ENCODE assay signal across 8 cellular contexts in genomic region chr1:53878492-53879105, GRCh38. TPM values are rescaled to one million over a fixed set of nuclear protein-coding genes. Genes with fewer than 3 reads are reported as not detected.
A peak's percentile ranks its signal among the peaks of the same experiment; 100 is the strongest.
DNase-seq lines count a peak whose midpoint lies in the region; ATAC-seq and TF ChIP-seq lines count a peak whose summit lies in the region.

No MANE protein-coding gene starts in this region.

- H3K27ac ChIP-seq in breast epithelium, result no peak overlapping the region

- H3K27ac Mint-ChIP-seq in natural killer cell, result no peak overlapping the region
- H3K27ac Mint-ChIP-seq in natural killer cell treated with Interleukin-12 subunit alpha and Interleukin-12 subunit beta and Interleukin-15 and Interleukin-18, amount 100 ng/mL, for 72 hours, result no peak overlapping the region
- H3K27ac Mint-ChIP-seq in stimulated activated effector memory CD8-positive, alpha-beta T cell treated with anti-CD3 and anti-CD28 coated beads, Interleukin-12 subunit alpha, Interleukin-12 subunit beta, amount 100 ng/mL, for 72 hours, result no peak overlapping the region

- no peaks in the 10 kb centered on the region for H3K4me1 ChIP-seq in breast epithelium

- TF ChIP-seq CTCF in natural killer cell (IDR thresholded peaks at IDR 0.05), result peak; percentile 64
- TF ChIP-seq CTCF in breast epithelium (IDR thresholded peaks at IDR 0.05), result peak in 2 of 3 donors; percentile 45 to 62

- H3K4me1 Mint-ChIP-seq in natural killer cell, result peaks cover 0 to 6% of the 10 kb centered on the region in 2 donors
- H3K4me1 Mint-ChIP-seq in natural killer cell treated with Interleukin-12 subunit alpha and Interleukin-12 subunit beta and Interleukin-15 and Interleukin-18, amount 100 ng/mL, for 72 hours (ENCODE audit: low read depth in 2 of 2), result no peaks in the 10 kb centered on the region
- no peaks in the 10 kb centered on the region for H3K4me1 Mint-ChIP-seq in stimulated activated effector memory CD8-positive, alpha-beta T cell treated with anti-CD3 and anti-CD28 coated beads, Interleukin-12 subunit alpha, Interleukin-12 subunit beta, amount 100 ng/mL, for 72 hours

- intact Hi-C loops in natural killer cell (cut with micrococcal nuclease) (loop anchor here (1.0 kb wide), 2 partner anchors 71 to 81 kb away; no protein-coding TSS in a partner anchor), breast epithelium (cut with DNase I; ENCODE audit: low total_unique reads) (no loop called here)

- no peak overlapping the region for H3K4me3 Mint-ChIP-seq in natural killer cell
- no peak overlapping the region for H3K4me3 Mint-ChIP-seq in natural killer cell treated with Interleukin-12 subunit alpha and Interleukin-12 subunit beta and Interleukin-15 and Interleukin-18, amount 100 ng/mL, for 72 hours
- no peak overlapping the region for H3K4me3 Mint-ChIP-seq in stimulated activated effector memory CD8-positive, alpha-beta T cell treated with anti-CD3 and anti-CD28 coated beads, Interleukin-12 subunit alpha, Interleukin-12 subunit beta, amount 100 ng/mL, for 72 hours

- peaks cover 11% of the 10 kb centered on the region for H3K36me3 Mint-ChIP-seq in natural killer cell
- H3K36me3 Mint-ChIP-seq in natural killer cell treated with Interleukin-12 subunit alpha and Interleukin-12 subunit beta and Interleukin-15 and Interleukin-18, amount 100 ng/mL, for 72 hours, result peaks cover 19% of the 10 kb centered on the region
- H3K36me3 Mint-ChIP-seq in stimulated activated effector memory CD8-positive, alpha-beta T cell treated with anti-CD3 and anti-CD28 coated beads, Interleukin-12 subunit alpha, Interleukin-12 subunit beta, amount 100 ng/mL, for 72 hours, result peaks cover 36% of the 10 kb centered on the region

- H3K27me3 ChIP-seq in breast epithelium, result no peaks in the 10 kb centered on the region

- H3K4me3 ChIP-seq in breast epithelium, result no peak overlapping the region

- ATAC-seq in natural killer cell (no peak), HG02588 (IDR thresholded peaks at IDR 0.05; ENCODE audit: unreplicated experiment) (no peak)
- no peak for ATAC-seq in natural killer cell treated with Interleukin-12 subunit alpha and Interleukin-12 subunit beta and Interleukin-15 and Interleukin-18, amount 100 ng/mL, for 72 hours
- no peak for ATAC-seq in stimulated activated effector memory CD8-positive, alpha-beta T cell treated with anti-CD3 and anti-CD28 coated beads, Interleukin-12 subunit alpha, Interleukin-12 subunit beta, amount 100 ng/mL, for 72 hours

- H3K27me3 Mint-ChIP-seq in natural killer cell (ENCODE audit: low read depth in 2 of 2), result no peaks in the 10 kb centered on the region
- H3K27me3 Mint-ChIP-seq in natural killer cell treated with Interleukin-12 subunit alpha and Interleukin-12 subunit beta and Interleukin-15 and Interleukin-18, amount 100 ng/mL, for 72 hours, result no peaks in the 10 kb centered on the region

- H3K9me3 Mint-ChIP-seq in natural killer cell, result peaks cover 0 to 2% of the 10 kb centered on the region in 2 donors
- H3K9me3 Mint-ChIP-seq in natural killer cell treated with Interleukin-12 subunit alpha and Interleukin-12 subunit beta and Interleukin-15 and Interleukin-18, amount 100 ng/mL, for 72 hours, result no peaks in the 10 kb centered on the region
- no peaks in the 10 kb centered on the region for H3K9me3 Mint-ChIP-seq in stimulated activated effector memory CD8-positive, alpha-beta T cell treated with anti-CD3 and anti-CD28 coated beads, Interleukin-12 subunit alpha, Interleukin-12 subunit beta, amount 100 ng/mL, for 72 hours

- no peak for TF ChIP-seq POLR2A in breast epithelium (IDR thresholded peaks at IDR 0.05)

- no peaks in the 10 kb centered on the region for H3K9me3 ChIP-seq in breast epithelium

- DNase-seq in natural killer cell (no peak), NCI-H446 (lab: John Stamatoyannopoulos, UW) (peak; percentile 9 to 37), breast epithelium (ENCODE audit: low spot score in 2 of 2) (no peak), myocyte (ENCODE audit: low read depth) (peak; percentile 50), GOT3 (lab: John Stamatoyannopoulos, UW) (no peak)
- no peak for DNase-seq in natural killer cell treated with Interleukin-12 subunit alpha and Interleukin-12 subunit beta and Interleukin-15 and Interleukin-18, amount 100 ng/mL, for 72 hours (ENCODE audit: low spot score)
- DNase-seq in stimulated activated effector memory CD8-positive, alpha-beta T cell treated with anti-CD3 and anti-CD28 coated beads, Interleukin-12 subunit alpha, Interleukin-12 subunit beta, amount 100 ng/mL, for 72 hours (ENCODE audit: low spot score in 2 of 2), result no peak

- no peaks in the 10 kb centered on the region for H3K36me3 ChIP-seq in breast epithelium

RNA-seq across cellular contexts. Expression of gene YIPF1, which starts 11.0 kb away (rescaled TPM):
- total RNA-seq in natural killer cell, result 10 to 100 TPM; 13.2 to 20.8 (median 18.0) TPM
- 10 to 100 TPM; 16.9 to 25.3 TPM for total RNA-seq in natural killer cell treated with Interleukin-12 subunit alpha and Interleukin-12 subunit beta and Interleukin-15 and Interleukin-18, amount 100 ng/mL, for 72 hours
- 10 to 100 TPM; 21.3 to 43.6 (median 40.7) TPM for total RNA-seq in breast epithelium
- total RNA-seq in myocyte, result 22.2 and 22.5 TPM in 2 replicates
- 31.0 TPM for polyA plus RNA-seq in myocyte (2012)

RNA-seq across cellular contexts. Expression of gene DIO1, which starts 15.4 kb away (rescaled TPM):
- total RNA-seq in natural killer cell (not detected), breast epithelium (1 to 10 TPM in 1 of 3 donors, under 1 TPM in 1, not detected in 1; 0.59 to 8.2 TPM), myocyte (not detected in 2 replicates)
- not detected for total RNA-seq in natural killer cell treated with Interleukin-12 subunit alpha and Interleukin-12 subunit beta and Interleukin-15 and Interleukin-18, amount 100 ng/mL, for 72 hours
- polyA plus RNA-seq in myocyte (2012), result 0.14 TPM

RNA-seq across cellular contexts. Expression of gene NDC1, which starts 40.5 kb away (rescaled TPM):
- 1 to 10 TPM; 4.3 to 6.3 (median 5.2) TPM for total RNA-seq in natural killer cell
- 10 to 100 TPM; 23.4 to 44.9 TPM for total RNA-seq in natural killer cell treated with Interleukin-12 subunit alpha and Interleukin-12 subunit beta and Interleukin-15 and Interleukin-18, amount 100 ng/mL, for 72 hours
- total RNA-seq in breast epithelium, result 10 to 100 TPM; 10.9 to 18.4 (median 12.8) TPM
- total RNA-seq in myocyte, result 14.0 and 15.4 TPM in 2 replicates
- 5.5 TPM for polyA plus RNA-seq in myocyte (2012)

Comparison
In these comparisons a context has a peak if more than half of its experiments do, and no peak if none do; other contexts are left out.
1. DNase-seq: peak in NCI-H446 (2 of 2) and myocyte (single experiment); none in natural killer cell (single experiment), natural killer cell treated with Interleukin-12 subunit alpha and Interleukin-12 subunit beta and Interleukin-15 and Interleukin-18, amount 100 ng/mL, for 72 hours (single experiment), breast epithelium (0 of 2), stimulated activated effector memory CD8-positive, alpha-beta T cell treated with anti-CD3 and anti-CD28 coated beads, Interleukin-12 subunit alpha, Interleukin-12 subunit beta, amount 100 ng/mL, for 72 hours (0 of 2) and GOT3 (single experiment).